Comparison of ENCODE assay signal across 32 cellular contexts in genomic region chr17:73320601-73321264, GRCh38. TPM values are rescaled to one million over a fixed set of nuclear protein-coding genes. Genes with fewer than 3 reads are reported as not detected.
A peak's percentile ranks its signal among the peaks of the same experiment; 100 is the strongest.
DNase-seq lines count a peak whose midpoint lies in the region; ATAC-seq and TF ChIP-seq lines count a peak whose summit lies in the region.
"Had no signal": no experiment of that assay in that cellular context is flagged by ENCODE, and none has a peak within 500 bp of the region (broad histone marks: within the 10 kb centered on the region; RNA-seq: fewer than 3 reads in every experiment).

No MANE protein-coding gene starts in this region.

- ATAC-seq in left cardiac atrium: no peak
- no peak for ATAC-seq in T-helper 17 cell
- no peak for ATAC-seq in GM18868 (IDR thresholded peaks at IDR 0.05; ENCODE audit: unreplicated experiment)
- ATAC-seq: gastroesophageal sphincter, left lobe of liver, psoas muscle had no signal

- no peaks in the 10 kb centered on the region for H3K27me3 ChIP-seq in left ventricle myocardium inferior (ENCODE audit: low read depth)
- H3K27me3 ChIP-seq: breast epithelium, colonic mucosa, gastroesophageal sphincter, thyroid gland had no signal

- peak overlapping the region; percentile 65 for H3K27ac Mint-ChIP-seq in T-helper 17 cell
- H3K27ac Mint-ChIP-seq: activated CD4-positive, alpha-beta T cell treated with anti-CD3 and anti-CD28 coated beads, Interleukin-2, amount 10 ng/mL, durations not matched to agents 24 days and 14 days; activated T-cell treated with anti-CD3 and anti-CD28 coated beads, Interleukin-2, amount 50 U/mL, for 24 hours; B cell; immature natural killer cell had no signal

- in situ Hi-C loops in GM13977 (cut with MboI; ENCODE audit: low pct_unique_long_range_greater_than_20kb, low sequenced_read_pairs, unreplicated experiment): no loop called here

- H3K27me3 Mint-ChIP-seq in T-helper 17 cell: peaks cover 16% of the 10 kb centered on the region

- DNase-seq in left ventricle myocardium inferior: no peak
- no peak for DNase-seq in left cardiac atrium
- DNase-seq in T-helper 17 cell: no peak
- peak; percentile 58 for DNase-seq in fibroblast of peridontal ligament (ENCODE audit: extremely low read depth)
- no peak for DNase-seq in GM13977 (ENCODE audit: low spot score)
- DNase-seq in DMS79 treated with DMSO at 0.1 percent for 48 hours (lab: John Stamatoyannopoulos, UW): no peak
- no peak for DNase-seq in DMS 273 treated with DMSO at 0.1 percent for 48 hours (lab: John Stamatoyannopoulos, UW)
- DNase-seq: activated CD4-positive, alpha-beta T cell treated with anti-CD3 and anti-CD28 coated beads, Interleukin-2, amount 10 ng/mL, durations not matched to agents 24 days and 14 days; activated T-cell treated with anti-CD3 and anti-CD28 coated beads, Interleukin-2, amount 50 U/mL, for 24 hours; colonic mucosa; DMS153; esophagus squamous epithelium; GOT3; hypothalamus; immature natural killer cell; naive B cell; NCI-H1105; NCI-H2029 treated with DMSO at 0.1 percent for 48 hours; NCI-H345; NCI-H82; nucleus accumbens; psoas muscle; stomach; T-helper 9 cell; thyroid gland had no signal

- H3K36me3 Mint-ChIP-seq in T-helper 17 cell (ENCODE audit: low read depth): no peaks in the 10 kb centered on the region
- H3K36me3 Mint-ChIP-seq: immature natural killer cell, naive B cell had no signal

- H3K9me3 ChIP-seq in left ventricle myocardium inferior (replicated peaks): peaks cover 4% of the 10 kb centered on the region
- no peaks in the 10 kb centered on the region for H3K9me3 ChIP-seq in T-helper 17 cell (ENCODE audit: control insufficient read depth, low read length, poor library complexity, severe bottlenecking)
- H3K9me3 ChIP-seq: breast epithelium, colonic mucosa, esophagus squamous epithelium, psoas muscle, thyroid gland had no signal

- intact Hi-C loops in left ventricle myocardium inferior (cut with micrococcal nuclease) (no loop called here), left cardiac atrium (cut with DNase I) (no loop called here)

- no peak overlapping the region for H3K4me3 ChIP-seq in left ventricle myocardium inferior
- H3K4me3 ChIP-seq: breast epithelium, colonic mucosa, esophagus squamous epithelium, gastroesophageal sphincter, psoas muscle, stomach, thyroid gland had no signal

- no peaks in the 10 kb centered on the region for H3K36me3 ChIP-seq in left ventricle myocardium inferior
- H3K36me3 ChIP-seq: breast epithelium, colonic mucosa, esophagus squamous epithelium, gastroesophageal sphincter, stomach, thyroid gland had no signal

- peaks cover 3% of the 10 kb centered on the region for H3K4me1 Mint-ChIP-seq in T-helper 17 cell
- H3K4me1 Mint-ChIP-seq: activated CD4-positive, alpha-beta T cell treated with anti-CD3 and anti-CD28 coated beads, Interleukin-2, amount 10 ng/mL, durations not matched to agents 24 days and 14 days; immature natural killer cell had no signal

- H3K4me3 Mint-ChIP-seq in T-helper 17 cell: no peak overlapping the region
- H3K4me3 Mint-ChIP-seq: activated CD4-positive, alpha-beta T cell treated with anti-CD3 and anti-CD28 coated beads, Interleukin-2, amount 10 ng/mL, durations not matched to agents 24 days and 14 days; activated T-cell treated with anti-CD3 and anti-CD28 coated beads, Interleukin-2, amount 50 U/mL, for 24 hours; B cell; immature natural killer cell; naive B cell had no signal

- H3K4me1 ChIP-seq in left ventricle myocardium inferior: peaks cover 51% of the 10 kb centered on the region
- H3K4me1 ChIP-seq: breast epithelium, colonic mucosa had no signal

- TF ChIP-seq CTCF in left ventricle myocardium inferior (IDR thresholded peaks at IDR 0.05; ENCODE audit: borderline replicate concordance) (no peak), GM13977 (IDR thresholded peaks at IDR 0.05; ENCODE audit: extremely low read depth, insufficient read depth, missing control alignments) (no peak)

- peak overlapping the region; percentile 74 for H3K27ac ChIP-seq in left ventricle myocardium inferior (replicated peaks)
- H3K27ac ChIP-seq: breast epithelium, colonic mucosa, esophagus squamous epithelium, gastroesophageal sphincter, psoas muscle, stomach, thyroid gland had no signal

RNA-seq across cellular contexts. Expression of gene CDC42EP4, which starts 8.9 kb away (rescaled TPM):
- total RNA-seq in left ventricle myocardium inferior (34.0 TPM), left cardiac atrium (10 to 100 TPM; 44.9 to 80.5 TPM), T-helper 17 cell (1 to 10 TPM; 4.0 to 4.1 TPM)

RNA-seq across cellular contexts. Expression of gene CPSF4L, which starts 59.1 kb away (rescaled TPM):
- total RNA-seq in left ventricle myocardium inferior (not detected), left cardiac atrium (not detected), T-helper 17 cell (not detected)
- total RNA-seq: A673; activated CD4-positive, alpha-beta T cell treated with anti-CD3 and anti-CD28 coated beads, Interleukin-2, amount 10 ng/mL, durations not matched to agents 24 days and 14 days; B cell; colonic mucosa; esophagus squamous epithelium; gastroesophageal sphincter; psoas muscle; skeletal muscle tissue; stomach; thyroid gland had no signal
